ENCODE assay signal across 21 cellular contexts in the genomic region with DNA sequence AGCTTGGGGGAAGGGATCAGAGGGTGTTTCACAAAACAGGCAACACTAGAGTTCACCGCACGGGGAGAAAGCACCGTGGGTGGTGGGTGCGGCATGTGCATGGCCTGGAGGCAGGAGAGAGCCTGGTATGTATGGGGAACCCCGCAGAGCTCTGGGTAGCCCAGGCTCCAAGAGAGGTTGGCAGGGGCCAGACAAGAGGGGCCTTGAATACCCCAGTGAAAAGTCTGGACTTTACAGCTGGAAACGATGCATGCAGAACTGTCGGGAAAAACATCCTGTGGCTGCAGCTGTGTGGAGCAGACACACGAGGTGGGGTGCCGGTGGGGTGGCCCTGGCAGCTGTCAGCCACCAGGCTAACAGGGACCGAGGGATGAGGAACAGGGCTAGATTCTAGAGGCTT. TPM values are rescaled to one million over a fixed set of nuclear protein-coding genes. Genes with fewer than 3 reads are reported as not detected.
"Had no signal": no experiment of that assay in that cellular context is flagged by ENCODE, and none has a peak within 500 bp of the region (broad histone marks: within the 10 kb centered on the region; RNA-seq: fewer than 3 reads in every experiment).

No MANE protein-coding gene starts in this region.

- H3K4me3 ChIP-seq: heart left ventricle, lung, right atrium auricular region, tibial artery, upper lobe of right lung, vagina had no signal

- H3K36me3 Mint-ChIP-seq: natural killer cell treated with Interleukin-12 subunit alpha and Interleukin-12 subunit beta and Interleukin-15 and Interleukin-18, amount 100 ng/mL, for 72 hours had no signal

- DNase-seq: dermis blood vessel endothelial cell; endodermal cell; erythroblast; foreskin melanocyte; hippocampal formation; left colon; left ventricle myocardium superior; mesenchymal stem cell; midbrain; small intestine; stimulated activated CD4-positive, alpha-beta T cell treated with anti-CD3 and anti-CD28 coated beads, Interleukin-12 subunit alpha, Interleukin-12 subunit beta, amount 100 ng/mL, for 4 hours; stimulated activated naive CD8-positive, alpha-beta T cell treated with anti-CD3 and anti-CD28 coated beads, Interleukin-15, Interleukin-2, amounts not matched to agents 100 U/mL and 50 U/mL, for 24 hours; tibial artery; upper lobe of right lung had no signal

- ATAC-seq: left colon; left ventricle myocardium superior; natural killer cell treated with Interleukin-12 subunit alpha and Interleukin-12 subunit beta and Interleukin-15 and Interleukin-18, amount 100 ng/mL, for 72 hours; upper lobe of right lung had no signal

- H3K4me1 Mint-ChIP-seq: endodermal cell had no signal

- H3K9me3 ChIP-seq: neutrophil, upper lobe of right lung, vagina had no signal

- H3K27me3 ChIP-seq: right atrium auricular region, vagina had no signal

- H3K4me3 Mint-ChIP-seq: endodermal cell; natural killer cell treated with Interleukin-12 subunit alpha and Interleukin-12 subunit beta and Interleukin-15 and Interleukin-18, amount 100 ng/mL, for 72 hours had no signal

- H3K27ac Mint-ChIP-seq: endodermal cell; natural killer cell treated with Interleukin-12 subunit alpha and Interleukin-12 subunit beta and Interleukin-15 and Interleukin-18, amount 100 ng/mL, for 72 hours had no signal

- H3K27ac ChIP-seq: heart left ventricle, neutrophil, right atrium auricular region, tibial artery, upper lobe of right lung, vagina had no signal

- H3K36me3 ChIP-seq: heart left ventricle, neutrophil, right atrium auricular region, tibial artery, upper lobe of right lung, vagina had no signal

- H3K9me3 Mint-ChIP-seq: natural killer cell treated with Interleukin-12 subunit alpha and Interleukin-12 subunit beta and Interleukin-15 and Interleukin-18, amount 100 ng/mL, for 72 hours had no signal

- H3K4me1 ChIP-seq: heart left ventricle, right atrium auricular region, tibial artery, upper lobe of right lung, vagina had no signal

RNA-seq across cellular contexts. Expression of a gene that starts 6.8 kb away (rescaled TPM):
- total RNA-seq: endothelial cell of umbilical vein; natural killer cell treated with Interleukin-12 subunit alpha and Interleukin-12 subunit beta and Interleukin-15 and Interleukin-18, amount 100 ng/mL, for 72 hours; upper lobe of right lung had no signal
